ENCODE assay signal across 8 cellular contexts in the genomic region with DNA sequence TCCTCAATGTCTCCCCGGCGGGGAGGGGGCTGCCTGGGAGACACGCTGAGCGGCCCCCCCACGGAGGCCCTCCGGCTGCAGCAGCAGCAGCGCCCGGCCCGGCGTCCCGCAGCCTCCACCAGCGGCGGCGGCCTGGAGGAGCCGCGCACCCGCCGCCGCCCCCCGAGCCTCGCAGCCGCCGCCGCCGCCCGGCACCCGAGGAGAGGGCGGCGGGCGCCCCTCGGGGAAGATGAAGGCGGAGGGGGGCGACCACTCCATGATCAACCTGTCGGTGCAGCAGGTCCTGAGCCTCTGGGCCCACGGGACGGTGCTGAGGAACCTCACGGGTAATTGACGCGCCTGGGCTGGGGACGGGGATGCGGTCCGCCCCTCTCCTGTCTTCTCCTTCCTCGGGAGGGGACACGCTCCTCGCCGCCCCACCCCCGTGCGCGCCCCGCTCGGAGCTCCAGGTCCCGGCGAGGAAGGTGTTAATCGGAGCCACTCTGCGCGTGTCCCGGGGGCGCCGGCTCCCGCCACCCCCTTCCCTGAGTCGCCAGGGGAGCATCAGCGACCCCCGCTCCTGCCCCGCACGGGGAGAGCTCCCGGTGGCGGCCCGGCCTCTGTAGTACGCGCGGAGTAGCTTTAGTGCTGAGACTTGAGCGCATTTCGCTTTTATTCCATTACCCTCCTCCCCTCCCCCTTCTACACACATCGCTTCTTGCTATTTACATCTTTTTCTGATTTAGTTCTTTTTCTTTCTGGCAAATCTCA.
A peak's percentile ranks its signal among the peaks of the same experiment; 100 is the strongest.
DNase-seq lines count a peak whose midpoint lies in the region; ATAC-seq lines count a peak whose summit lies in the region.

No MANE protein-coding gene starts in this region.

- peak; percentile 12 for ATAC-seq in HG02938 (IDR thresholded peaks at IDR 0.05; ENCODE audit: unreplicated experiment)

- DNase-seq in stimulated activated naive CD4-positive, alpha-beta T cell (lab: John Stamatoyannopoulos, UW): peak in 5 of 6 experiments; percentile 20 to 47 (median 43)
- no peak for DNase-seq in stimulated activated naive CD4-positive, alpha-beta T cell treated with Interleukin-2 at 50 U/mL for 16 hours (lab: John Stamatoyannopoulos, UW)
- DNase-seq in NCI-H82 treated with DMSO at 0.1 percent for 48 hours (lab: John Stamatoyannopoulos, UW; ENCODE audit: unreplicated experiment) (peak; percentile 52), germinal center (ENCODE audit: low spot score) (peak; percentile 31), nucleus accumbens (lab: John Stamatoyannopoulos, UW) (peak in 35 of 56 donors; percentile 14 to 61 (median 35)), dedifferentiated amniotic fluid mesenchymal stem cell (ENCODE audit: extremely low spot score) (no peak)
- peak; percentile 29 for DNase-seq in activated naive CD4-positive, alpha-beta T cell treated with Interleukin-2 at 50 U/mL for 16 hours

Comparison
In these comparisons a context has a peak if more than half of its experiments do, and no peak if none do; other contexts are left out.
1. DNase-seq: peak in stimulated activated naive CD4-positive, alpha-beta T cell (5 of 6), NCI-H82 treated with DMSO at 0.1 percent for 48 hours (single experiment), activated naive CD4-positive, alpha-beta T cell treated with Interleukin-2 at 50 U/mL for 16 hours (single experiment), germinal center (single experiment) and nucleus accumbens (35 of 56); none in stimulated activated naive CD4-positive, alpha-beta T cell treated with Interleukin-2 at 50 U/mL for 16 hours (single experiment) and dedifferentiated amniotic fluid mesenchymal stem cell (single experiment).